8 cellular contexts compared by ENCODE assay signal in the genomic region with DNA sequence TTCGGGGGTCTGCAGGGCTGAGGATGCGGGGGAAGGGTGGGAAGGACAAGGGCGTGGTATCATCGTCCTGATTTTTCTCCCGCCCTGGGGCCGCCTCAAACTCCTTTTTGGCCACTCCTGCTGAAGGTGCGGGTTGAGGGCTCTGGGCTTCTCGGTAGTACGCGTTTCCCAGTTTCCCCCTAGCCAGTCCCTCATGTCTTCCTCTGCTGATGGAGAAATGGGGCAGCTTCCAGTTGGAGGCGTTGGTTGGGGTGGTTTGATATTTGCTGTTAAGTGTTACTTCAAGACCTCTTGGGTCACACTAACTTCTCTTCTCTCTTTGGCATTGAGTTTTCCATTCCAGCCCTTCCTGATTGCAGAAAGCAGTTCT. TPM values are rescaled to one million over a fixed set of nuclear protein-coding genes. Genes with fewer than 3 reads are reported as not detected.
DNase-seq lines count a peak whose midpoint lies in the region; ATAC-seq and TF ChIP-seq lines count a peak whose summit lies in the region.

No MANE protein-coding gene starts in this region.

- peak; percentile 31 for DNase-seq in stimulated activated CD4-positive, alpha-beta T cell treated with anti-CD3 and anti-CD28 coated beads, Interleukin-15, amount 100 ng/mL, for 24 hours
- no peak for DNase-seq in stimulated activated CD4-positive, alpha-beta T cell treated with anti-CD3 and anti-CD28 coated beads, Interleukin-4, amount 100 ng/mL, for 24 hours
- DNase-seq in HCT116 (ENCODE audit: low read depth, low spot score) (peak; percentile 6), LNCaP clone FGC (ENCODE audit: low read depth) (no peak), ascending aorta (ENCODE audit: low spot score in 2 of 2) (no peak), NCI-H446 (lab: John Stamatoyannopoulos, UW) (no peak)
- DNase-seq in stimulated activated effector memory CD8-positive, alpha-beta T cell treated with anti-CD3 and anti-CD28 coated beads, Interleukin-12 subunit alpha, Interleukin-12 subunit beta, amount 100 ng/mL, for 72 hours (ENCODE audit: low spot score in 2 of 2), result no peak

- TF ChIP-seq RAD21 in HCT116 (IDR thresholded peaks at IDR 0.05; ENCODE audit: low read depth), result no peak

- CTCF ChIA-PET in HCT116 (lab: Charles Lee), result no interaction called here

- peak overlapping the region; percentile 93 for H3K27ac Mint-ChIP-seq in stimulated activated effector memory CD8-positive, alpha-beta T cell treated with anti-CD3 and anti-CD28 coated beads, Interleukin-12 subunit alpha, Interleukin-12 subunit beta, amount 100 ng/mL, for 72 hours

- RAD21 ChIA-PET in HCT116 (lab: Charles Lee; ENCODE audit: low non-redundant PET in 1 of 2, low total read pairs in 2 of 2, uncharacterized antibody in 2 of 2, unreplicated experiment in 2 of 2), result no interaction called here

- H4K20me1 ChIP-seq in HCT116 (ENCODE audit: insufficient read depth), result no peaks in the 10 kb centered on the region

- no peaks in the 10 kb centered on the region for H3K9me3 ChIP-seq in HCT116 (ENCODE audit: control insufficient read depth in 1 of 2, insufficient read depth in 1 of 2, low read depth in 1 of 2, low read length in 2 of 2)
- H3K9me3 ChIP-seq in ascending aorta, result no peaks in the 10 kb centered on the region
- H3K9me3 ChIP-seq in iPS-20b (ENCODE audit: insufficient read depth, low read depth, low read length), result no peaks in the 10 kb centered on the region

- H3K4me1 ChIP-seq in HCT116 (ENCODE audit: control insufficient read depth in 1 of 2, insufficient read depth in 2 of 2, low read length in 2 of 2) (peaks cover 0 to 14% of the 10 kb centered on the region in 2 experiments; a peak in 3 of 4 replicates), ascending aorta (peaks cover 7 to 20% of the 10 kb centered on the region in 2 donors), iPS-20b (ENCODE audit: insufficient read depth, low read length) (peaks cover 12% of the 10 kb centered on the region; the same call in 1 of the 2 replicates)

- peak overlapping the region; percentile 72 for H3K4me2 ChIP-seq in HCT116 (ENCODE audit: low read length)

- no peaks in the 10 kb centered on the region for H3K36me3 ChIP-seq in HCT116 (ENCODE audit: control insufficient read depth in 1 of 2, insufficient read depth in 2 of 2, low read length in 2 of 2)
- no peaks in the 10 kb centered on the region for H3K36me3 ChIP-seq in ascending aorta
- no peaks in the 10 kb centered on the region for H3K36me3 ChIP-seq in iPS-20b (ENCODE audit: insufficient read depth, low read depth, low read length)

- H3K9me2 ChIP-seq in HCT116 (ENCODE audit: insufficient read depth), result no peaks in the 10 kb centered on the region

- POLR2A ChIA-PET in HCT116 (lab: Charles Lee), result no interaction called here

- H3K36me3 Mint-ChIP-seq in stimulated activated effector memory CD8-positive, alpha-beta T cell treated with anti-CD3 and anti-CD28 coated beads, Interleukin-12 subunit alpha, Interleukin-12 subunit beta, amount 100 ng/mL, for 72 hours, result no peaks in the 10 kb centered on the region

- no peaks in the 10 kb centered on the region for H3K9me3 Mint-ChIP-seq in stimulated activated effector memory CD8-positive, alpha-beta T cell treated with anti-CD3 and anti-CD28 coated beads, Interleukin-12 subunit alpha, Interleukin-12 subunit beta, amount 100 ng/mL, for 72 hours

- H3K4me3 Mint-ChIP-seq in stimulated activated effector memory CD8-positive, alpha-beta T cell treated with anti-CD3 and anti-CD28 coated beads, Interleukin-12 subunit alpha, Interleukin-12 subunit beta, amount 100 ng/mL, for 72 hours, result peak overlapping the region; percentile 91

- H3K9ac ChIP-seq in HCT116 (ENCODE audit: low read length) (peak overlapping the region; percentile 88), iPS-20b (ENCODE audit: low read depth, low read length) (peak overlapping the region; percentile 94)

- peaks cover 26% of the 10 kb centered on the region for H3K4me1 Mint-ChIP-seq in stimulated activated effector memory CD8-positive, alpha-beta T cell treated with anti-CD3 and anti-CD28 coated beads, Interleukin-12 subunit alpha, Interleukin-12 subunit beta, amount 100 ng/mL, for 72 hours

- peaks cover 84% of the 10 kb centered on the region for H3K79me2 ChIP-seq in HCT116 (ENCODE audit: insufficient read depth, low read length)

- H3K27me3 ChIP-seq in HCT116 (ENCODE audit: insufficient read depth, low read length) (no peaks in the 10 kb centered on the region), ascending aorta (no peaks in the 10 kb centered on the region), iPS-20b (ENCODE audit: insufficient read depth, low read length) (no peaks in the 10 kb centered on the region)

- peak; percentile 63 for ATAC-seq in HCT116
- peak; percentile 43 for ATAC-seq in stimulated activated effector memory CD8-positive, alpha-beta T cell treated with anti-CD3 and anti-CD28 coated beads, Interleukin-12 subunit alpha, Interleukin-12 subunit beta, amount 100 ng/mL, for 72 hours

- TSS peak; percentile 65 for BruUV-seq in HCT116 (replicated peaks; lab: Mats Ljungman, UMichigan)

- TF ChIP-seq CTCF in HCT116 (IDR thresholded peaks at IDR 0.05 in 2 of 3, conservative IDR thresholded peaks at IDR 0.05 in 1 of 3; ENCODE audit: borderline replicate concordance in 1 of 3, insufficient read depth in 1 of 3, low read depth in 2 of 3, low read length in 2 of 3) (no peak), LNCaP clone FGC (IDR thresholded peaks at IDR 0.05; ENCODE audit: control insufficient read depth, extremely low read depth, insufficient read depth) (no peak), ascending aorta (IDR thresholded peaks at IDR 0.05) (no peak)

- H2AFZ ChIP-seq in HCT116 (ENCODE audit: low read depth, low read length, poor library complexity, severe bottlenecking), result peak overlapping the region; percentile 58

- H3K4me3 ChIP-seq in HCT116 (replicated peaks in 1 of 2; ENCODE audit: low read depth in 1 of 2, low read length in 2 of 2) (peak overlapping the region; percentile 77 to 82), LNCaP clone FGC (ENCODE audit: low read depth, low read length) (peak overlapping the region; percentile 83), ascending aorta (peak overlapping the region; percentile 76 to 87), iPS-20b (ENCODE audit: low read length) (peak overlapping the region; percentile 99)

- intact Hi-C loops in HCT116 (cut with micrococcal nuclease), result no loop called here
- intact Hi-C loops in ascending aorta (cut with DNase I), result loop anchor here (5.0 kb wide), 4 partner anchors 188 to 608 kb away; a partner anchor contains a TSS

- H3K27ac ChIP-seq in HCT116 (ENCODE audit: low read depth, low read length) (peak overlapping the region; percentile 80), ascending aorta (peak overlapping the region; percentile 84 to 90), iPS-20b (ENCODE audit: low read length) (peak overlapping the region; percentile 85)

- TF ChIP-seq POLR2A in HCT116 (IDR thresholded peaks at IDR 0.05; ENCODE audit: borderline replicate concordance, extremely low read depth, insufficient read depth, insufficient read length), result no peak

TF ChIP-seq in HCT116, 20 proteins besides CTCF, POLR2A, EP300 and RAD21 (continues in another document):
- TF ChIP-seq SRF (IDR thresholded peaks at IDR 0.05; ENCODE audit: low read depth) (no peak), SP1 (IDR thresholded peaks at IDR 0.05; ENCODE audit: low read depth) (no peak), JUND (IDR thresholded peaks at IDR 0.05) (no peak), FOSL1 (IDR thresholded peaks at IDR 0.05; ENCODE audit: low read depth) (no peak), ZNF274 (IDR thresholded peaks at IDR 0.05; ENCODE audit: low read depth, low read length) (no peak), YY1 (IDR thresholded peaks at IDR 0.05; ENCODE audit: extremely low read depth, insufficient replicate concordance, low read depth, low read length) (no peak), EZH2 (IDR thresholded peaks at IDR 0.05) (no peak), SIN3A (IDR thresholded peaks at IDR 0.05; ENCODE audit: low read depth) (no peak), TCF7L2 (IDR thresholded peaks at IDR 0.05; ENCODE audit: borderline replicate concordance, extremely low read depth, insufficient read depth, insufficient read length) (no peak), CBX3 (IDR thresholded peaks at IDR 0.05; ENCODE audit: low read depth) (no peak), ELF1 (IDR thresholded peaks at IDR 0.05; ENCODE audit: borderline replicate concordance, low read depth) (no peak), ZFX (IDR thresholded peaks at IDR 0.05) (no peak)
- TF ChIP-seq, protein P1, sequence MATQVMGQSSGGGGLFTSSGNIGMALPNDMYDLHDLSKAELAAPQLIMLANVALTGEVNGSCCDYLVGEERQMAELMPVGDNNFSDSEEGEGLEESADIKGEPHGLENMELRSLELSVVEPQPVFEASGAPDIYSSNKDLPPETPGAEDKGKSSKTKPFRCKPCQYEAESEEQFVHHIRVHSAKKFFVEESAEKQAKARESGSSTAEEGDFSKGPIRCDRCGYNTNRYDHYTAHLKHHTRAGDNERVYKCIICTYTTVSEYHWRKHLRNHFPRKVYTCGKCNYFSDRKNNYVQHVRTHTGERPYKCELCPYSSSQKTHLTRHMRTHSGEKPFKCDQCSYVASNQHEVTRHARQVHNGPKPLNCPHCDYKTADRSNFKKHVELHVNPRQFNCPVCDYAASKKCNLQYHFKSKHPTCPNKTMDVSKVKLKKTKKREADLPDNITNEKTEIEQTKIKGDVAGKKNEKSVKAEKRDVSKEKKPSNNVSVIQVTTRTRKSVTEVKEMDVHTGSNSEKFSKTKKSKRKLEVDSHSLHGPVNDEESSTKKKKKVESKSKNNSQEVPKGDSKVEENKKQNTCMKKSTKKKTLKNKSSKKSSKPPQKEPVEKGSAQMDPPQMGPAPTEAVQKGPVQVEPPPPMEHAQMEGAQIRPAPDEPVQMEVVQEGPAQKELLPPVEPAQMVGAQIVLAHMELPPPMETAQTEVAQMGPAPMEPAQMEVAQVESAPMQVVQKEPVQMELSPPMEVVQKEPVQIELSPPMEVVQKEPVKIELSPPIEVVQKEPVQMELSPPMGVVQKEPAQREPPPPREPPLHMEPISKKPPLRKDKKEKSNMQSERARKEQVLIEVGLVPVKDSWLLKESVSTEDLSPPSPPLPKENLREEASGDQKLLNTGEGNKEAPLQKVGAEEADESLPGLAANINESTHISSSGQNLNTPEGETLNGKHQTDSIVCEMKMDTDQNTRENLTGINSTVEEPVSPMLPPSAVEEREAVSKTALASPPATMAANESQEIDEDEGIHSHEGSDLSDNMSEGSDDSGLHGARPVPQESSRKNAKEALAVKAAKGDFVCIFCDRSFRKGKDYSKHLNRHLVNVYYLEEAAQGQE (IDR thresholded peaks at IDR 0.05; ENCODE audit: low read depth), result no peak
- TF ChIP-seq, protein P2, sequence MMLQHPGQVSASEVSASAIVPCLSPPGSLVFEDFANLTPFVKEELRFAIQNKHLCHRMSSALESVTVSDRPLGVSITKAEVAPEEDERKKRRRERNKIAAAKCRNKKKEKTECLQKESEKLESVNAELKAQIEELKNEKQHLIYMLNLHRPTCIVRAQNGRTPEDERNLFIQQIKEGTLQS (IDR thresholded peaks at IDR 0.05), result no peak

RNA-seq across cellular contexts. Expression of a gene that starts 0.5 kb away (rescaled TPM):
- total RNA-seq in HCT116 (2021; ENCODE audit: unreplicated experiment) (22.5 TPM), ascending aorta (4.4 TPM)
- 4.3 and 6.4 TPM in 2 replicates for polyA plus RNA-seq in HCT116 (2012)

RNA-seq across cellular contexts. Expression of a gene that starts 0.6 kb away (rescaled TPM):
- total RNA-seq in HCT116 (2021; ENCODE audit: unreplicated experiment) (18.5 TPM), ascending aorta (11.5 TPM)
- polyA plus RNA-seq in HCT116 (2012), result 12.2 and 17.6 TPM in 2 replicates

Comparison
In these comparisons a context has a peak if more than half of its experiments do, and no peak if none do; other contexts are left out.
1. DNase-seq: peak in stimulated activated CD4-positive, alpha-beta T cell treated with anti-CD3 and anti-CD28 coated beads, Interleukin-15, amount 100 ng/mL, for 24 hours (single experiment) and HCT116 (single experiment); none in stimulated activated CD4-positive, alpha-beta T cell treated with anti-CD3 and anti-CD28 coated beads, Interleukin-4, amount 100 ng/mL, for 24 hours (single experiment), LNCaP clone FGC (single experiment), ascending aorta (0 of 2), stimulated activated effector memory CD8-positive, alpha-beta T cell treated with anti-CD3 and anti-CD28 coated beads, Interleukin-12 subunit alpha, Interleukin-12 subunit beta, amount 100 ng/mL, for 72 hours (0 of 2) and NCI-H446 (0 of 2).
2. Peak in every context shown above with its lines, with median percentiles within 50 percentile points of each other: H3K27ac ChIP-seq and H3K4me3 ChIP-seq.